8 cellular contexts compared by ENCODE assay signal in genomic region chr5:10760976-10761841, GRCh38. TPM values are rescaled to one million over a fixed set of nuclear protein-coding genes. Genes with fewer than 3 reads are reported as not detected.
DNase-seq lines count a peak whose midpoint lies in the region; ATAC-seq, FAIRE-seq and TF ChIP-seq lines count a peak whose summit lies in the region.

A gene with protein sequence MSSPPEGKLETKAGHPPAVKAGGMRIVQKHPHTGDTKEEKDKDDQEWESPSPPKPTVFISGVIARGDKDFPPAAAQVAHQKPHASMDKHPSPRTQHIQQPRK (minus strand): TSS chr5:10761234. CDS start chr5:10761068, 166 bp downstream.

- peaks cover 4% of the 10 kb centered on the region for H3K36me3 Mint-ChIP-seq in astrocyte (ENCODE audit: low read depth, unreplicated experiment)

- peak within 1 kb of the TSS; percentile 98 for H3K4me3 Mint-ChIP-seq in astrocyte (ENCODE audit: unreplicated experiment)

- H3K27me3 ChIP-seq in astrocyte (ENCODE audit: insufficient read depth, low read length): no peaks in the 10 kb centered on the region
- H3K27me3 ChIP-seq in aorta (ENCODE audit: control insufficient read depth in 1 of 2, insufficient read depth in 2 of 2, low read length in 1 of 2): no peaks in the 10 kb centered on the region

- H3K9me3 ChIP-seq in astrocyte (ENCODE audit: insufficient read depth, low read depth, low read length) (no peaks in the 10 kb centered on the region), aorta (ENCODE audit: control insufficient read depth, low read length) (no peaks in the 10 kb centered on the region)

- H3K27ac Mint-ChIP-seq in astrocyte (ENCODE audit: unreplicated experiment): peak within 1 kb of the TSS; percentile 98

- WGBS in aorta, 2 donors: 0% methylated on average over 81 to 108 of the region's 109 CpGs

- peaks cover 2% of the 10 kb centered on the region for H3K9me3 Mint-ChIP-seq in astrocyte (ENCODE audit: unreplicated experiment)

- H3K4me1 ChIP-seq in astrocyte (ENCODE audit: insufficient read depth, low read length): peaks cover 34% of the 10 kb centered on the region
- peaks cover 0 to 2% of the 10 kb centered on the region in 2 donors for H3K4me1 ChIP-seq in aorta (ENCODE audit: control insufficient read depth in 1 of 2, insufficient read depth in 2 of 2, low read length in 2 of 2)

- H3K4me2 ChIP-seq in astrocyte (ENCODE audit: low read length): peak within 1 kb of the TSS; percentile 91

- peak within 1 kb of the TSS; percentile 96 for H3K9ac ChIP-seq in astrocyte (ENCODE audit: low read length)

- H3K4me1 Mint-ChIP-seq in astrocyte (ENCODE audit: low read depth, unreplicated experiment): peaks cover 26% of the 10 kb centered on the region

- peaks cover 45% of the 10 kb centered on the region for H3K79me2 ChIP-seq in astrocyte (ENCODE audit: insufficient read depth, low read length)

- peak; percentile 51 for DNase-seq in NCI-H146 treated with DMSO at 0.1 percent for 48 hours (lab: John Stamatoyannopoulos, UW; ENCODE audit: unreplicated experiment)
- peak; percentile 83 for DNase-seq in T-helper 22 cell (ENCODE audit: low read depth)
- peak; percentile 64 for DNase-seq in astrocyte (ENCODE audit: low read depth)
- DNase-seq in hepatic stellate cell (ENCODE audit: low spot score): peak; percentile 84
- DNase-seq in renal cortical epithelial cell (ENCODE audit: low read depth): peak; percentile 37
- DNase-seq in aorta: peak; percentile 89 to 95

- intact Hi-C loops in aorta (cut with DNase I): loop anchor here in 1 of 2 donors (2.0 to 5.0 kb wide), 3 partner anchors 36 to 319 kb away; partner anchors contain the start of gene ROPN1L

- no peaks in the 10 kb centered on the region for H3K36me3 ChIP-seq in astrocyte (ENCODE audit: insufficient read depth, low read length)
- no peaks in the 10 kb centered on the region for H3K36me3 ChIP-seq in aorta (ENCODE audit: control insufficient read depth in 1 of 2, insufficient read depth in 2 of 2, low read length in 1 of 2)

- peak within 1 kb of the TSS; percentile 82 for H3K4me3 ChIP-seq in astrocyte (ENCODE audit: insufficient read depth, low read depth, low read length)
- H3K4me3 ChIP-seq in aorta (ENCODE audit: low read length in 2 of 2): peak within 1 kb of the TSS; percentile 89 to 98

- peak within 1 kb of the TSS; percentile 85 for H2AFZ ChIP-seq in astrocyte (ENCODE audit: low read depth, low read length)

- no peak for TF ChIP-seq CTCF in astrocyte (IDR thresholded peaks at IDR 0.05; ENCODE audit: insufficient read depth, low read depth, low read length)

- ATAC-seq in GM18502 (IDR thresholded peaks at IDR 0.05; ENCODE audit: poor library complexity, unreplicated experiment): peak; percentile 78
- peak; percentile 71 for ATAC-seq in HG02884 (IDR thresholded peaks at IDR 0.05; ENCODE audit: unreplicated experiment)
- ATAC-seq in aorta (ENCODE audit: low FRiP score): peak; percentile 93

- FAIRE-seq in astrocyte (lab: Jason Lieb, UNC): no peak

- H3K27me3 Mint-ChIP-seq in astrocyte (ENCODE audit: low read depth, unreplicated experiment): peaks cover 3% of the 10 kb centered on the region

- peak within 1 kb of the TSS; percentile 87 for H3K27ac ChIP-seq in astrocyte (ENCODE audit: low read depth, low read length)
- peak within 1 kb of the TSS; percentile 98 to 99 for H3K27ac ChIP-seq in aorta (ENCODE audit: low read depth in 1 of 2, low read length in 2 of 2)

- peaks cover 32% of the 10 kb centered on the region for H4K20me1 ChIP-seq in astrocyte (ENCODE audit: insufficient read depth, low read length)

RNA-seq across cellular contexts. Expression of the gene that starts here (rescaled TPM):
- total RNA-seq in astrocyte: 230 and 239 TPM in 2 replicates
- total RNA-seq in renal cortical epithelial cell: 42.0 and 88.9 TPM in 2 replicates
- total RNA-seq in aorta: 100 to 1,000 TPM; 117 to 122 TPM
- polyA plus RNA-seq in aorta: 100 to 1,000 TPM; 146 to 188 TPM

Comparison
In these comparisons a context has a peak if more than half of its experiments do, and no peak if none do; other contexts are left out.
1. Peak in every context shown above with its lines: DNase-seq, ATAC-seq, H3K4me3 ChIP-seq and H3K27ac ChIP-seq.
2. DNase-seq: peak in every context shown above with its lines; median percentile 92 in aorta; 84 in hepatic stellate cell; 83 in T-helper 22 cell; 64 in astrocyte; 51 in NCI-H146 treated with DMSO at 0.1 percent for 48 hours; 37 in renal cortical epithelial cell.